ENCODE assay signal across 31 cellular contexts in genomic region chr7:157780721-157781120, GRCh38.
"Had no signal": no experiment of that assay in that cellular context is flagged by ENCODE, and none has a peak within 500 bp of the region (broad histone marks: within the 10 kb centered on the region; RNA-seq: fewer than 3 reads in every experiment).

No MANE protein-coding gene starts in this region.

- H3K4me1 Mint-ChIP-seq: activated B cell treated with CpG ODN at 0.5 μM for 24 hours had no signal

- H3K36me3 ChIP-seq: adrenal gland, breast epithelium had no signal

- H3K9me3 ChIP-seq: adrenal gland, body of pancreas had no signal

- H3K27me3 ChIP-seq: adrenal gland, body of pancreas had no signal

- H3K4me1 ChIP-seq: adrenal gland, body of pancreas, breast epithelium had no signal

- H3K27ac Mint-ChIP-seq: activated B cell treated with CpG ODN at 0.5 μM for 24 hours; activated CD4-positive, alpha-beta memory T cell treated with anti-CD3 and anti-CD28 coated beads for 36 hours; activated T-helper 1 cell treated with anti-CD3 and anti-CD28 coated beads, Interleukin-12 subunit alpha, Interleukin-12 subunit beta, Interleukin-2, Interleukin-4 antibody, amounts not matched to agents 30 ng/mL and 10 ng/mL and 1 ng/mL, durations not matched to agents 14 hours and 24 hours and 36 hours had no signal

- DNase-seq: activated B cell treated with CpG ODN at 0.5 μM for 24 hours; activated CD4-positive, alpha-beta memory T cell treated with anti-CD3 and anti-CD28 coated beads for 36 hours; activated CD4-positive, alpha-beta T cell treated with anti-CD3 and anti-CD28 coated beads for 4 hours; activated CD4-positive, alpha-beta T cell treated with anti-CD3 and anti-CD28 coated beads, Interleukin-2, amount 50 U/mL, for 1 hour; activated CD4-positive, CD25-positive, alpha-beta regulatory T cell treated with anti-CD3 and anti-CD28 coated beads, Interleukin-2, amount 50 U/mL, for 72 hours; activated CD8-positive, alpha-beta memory T cell treated with anti-CD3 and anti-CD28 coated beads, Interleukin-2, amount 50 U/mL, for 4 hours; activated gamma-delta T cell treated with Interleukin-2 at 50 U/mL for 16 hours; activated T-cell treated with anti-CD3 and anti-CD28 coated beads for 4 hours; activated T-cell treated with anti-CD3 and anti-CD28 coated beads, Interleukin-2, amount 50 U/mL, for 4 hours; adrenal gland; body of pancreas; NCI-H1105; NCI-H1417 treated with DMSO at 0.1 percent for 48 hours; NCI-H187 treated with DMSO at 0.1 percent for 48 hours; NCI-H2081; NCI-H2171 treated with DMSO at 0.1 percent for 48 hours; NCI-H2227 treated with DMSO at 0.1 percent for 48 hours; NCI-H446; NCI-H510A treated with DMSO at 0.1 percent for 48 hours; NCI-H69; NCI-H82; SW 1271; T-helper 1 cell; T-helper 2 cell; T-helper 9 cell had no signal

- H3K4me3 Mint-ChIP-seq: activated B cell treated with CpG ODN at 0.5 μM for 24 hours; activated CD4-positive, alpha-beta memory T cell treated with anti-CD3 and anti-CD28 coated beads for 36 hours; activated T-cell treated with anti-CD3 and anti-CD28 coated beads, Interleukin-2, amount 50 U/mL, for 4 hours; activated T-helper 1 cell treated with anti-CD3 and anti-CD28 coated beads, Interleukin-12 subunit alpha, Interleukin-12 subunit beta, Interleukin-2, Interleukin-4 antibody, amounts not matched to agents 30 ng/mL and 10 ng/mL and 1 ng/mL, durations not matched to agents 14 hours and 24 hours and 36 hours had no signal

- H3K27me3 Mint-ChIP-seq: activated B cell treated with CpG ODN at 0.5 μM for 24 hours had no signal

- H3K9me3 Mint-ChIP-seq: activated CD4-positive, alpha-beta memory T cell treated with anti-CD3 and anti-CD28 coated beads for 36 hours; activated naive CD4-positive, alpha-beta T cell treated with anti-CD3 and anti-CD28 coated beads, Interleukin-2, amount 50 U/mL, for 72 hours; activated T-cell treated with anti-CD3 and anti-CD28 coated beads, Interleukin-2, amount 50 U/mL, for 4 hours; activated T-helper 1 cell treated with anti-CD3 and anti-CD28 coated beads, Interleukin-12 subunit alpha, Interleukin-12 subunit beta, Interleukin-2, Interleukin-4 antibody, amounts not matched to agents 30 ng/mL and 10 ng/mL and 1 ng/mL, durations not matched to agents 14 hours and 24 hours and 36 hours had no signal

- H3K36me3 Mint-ChIP-seq: activated CD4-positive, alpha-beta memory T cell treated with anti-CD3 and anti-CD28 coated beads for 36 hours; activated naive CD4-positive, alpha-beta T cell treated with anti-CD3 and anti-CD28 coated beads, Interleukin-2, amount 50 U/mL, for 72 hours had no signal

- H3K4me3 ChIP-seq: adrenal gland, body of pancreas, breast epithelium, K562 had no signal

- H3K27ac ChIP-seq: adrenal gland, body of pancreas, breast epithelium, RWPE1, VCaP had no signal
